Comparison of ENCODE assay signal across 22 cellular contexts in the genomic region with DNA sequence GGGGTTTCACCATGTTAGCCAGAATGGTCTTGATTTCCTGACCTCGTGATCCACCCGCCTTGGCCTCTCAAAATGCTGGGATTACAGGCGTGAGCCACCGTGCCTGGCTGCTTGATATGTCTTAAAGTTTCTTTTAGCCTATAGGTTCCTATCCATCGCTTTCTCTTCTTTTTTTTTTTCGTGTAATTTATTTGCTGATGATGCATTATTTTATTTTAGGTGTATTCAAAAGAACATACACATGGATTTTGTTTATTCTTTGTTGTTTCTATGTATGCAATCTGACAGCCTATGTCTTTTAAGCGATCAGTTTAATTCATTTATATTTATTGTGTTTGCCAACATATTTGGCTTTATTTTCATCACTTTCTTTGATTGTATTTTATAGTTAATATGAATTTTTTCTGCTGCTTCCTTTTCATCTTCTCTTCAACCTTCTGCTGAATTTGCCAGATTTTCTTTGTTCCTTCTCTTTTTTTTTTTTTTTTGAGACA.
"Had no signal": no experiment of that assay in that cellular context is flagged by ENCODE, and none has a peak within 500 bp of the region (broad histone marks: within the 10 kb centered on the region; RNA-seq: fewer than 3 reads in every experiment).

No MANE protein-coding gene starts in this region.

- H3K27me3 ChIP-seq: MG63 had no signal

- DNase-seq: Karpas-422, KG1, MG63, NCI-H1092, NCI-H1105 treated with DMSO at 0.1 percent for 48 hours, NCI-H1417 treated with DMSO at 0.1 percent for 48 hours, NCI-H146, NCI-H1694 treated with DMSO at 0.1 percent for 48 hours, NCI-H1930, NCI-H2081, NCI-H2107, NCI-H2227 treated with DMSO at 0.1 percent for 48 hours, NCI-H510A, NCI-H524 treated with DMSO at 0.1 percent for 48 hours, NCI-H69, NCI-H774, Right ventricle myocardium superior, RPMI8226, SIG-M5 had no signal

- H3K4me3 ChIP-seq: MG63, SJSA1, SK-N-MC had no signal

- H3K9me3 ChIP-seq: MG63, SJSA1 had no signal

- FAIRE-seq: RCC 7860 had no signal

- H3K4me1 ChIP-seq: SJSA1 had no signal

- H3K27ac ChIP-seq: SJSA1, SK-N-MC had no signal

- H3K36me3 ChIP-seq: MG63, SJSA1 had no signal
